15 cellular contexts compared by ENCODE assay signal in genomic region chr2:240441993-240442411, GRCh38. TPM values are rescaled to one million over a fixed set of nuclear protein-coding genes. Genes with fewer than 3 reads are reported as not detected.
DNase-seq lines count a peak whose midpoint lies in the region; ATAC-seq and TF ChIP-seq lines count a peak whose summit lies in the region.
"Had no signal": no experiment of that assay in that cellular context is flagged by ENCODE, and none has a peak within 500 bp of the region (broad histone marks: within the 10 kb centered on the region; RNA-seq: fewer than 3 reads in every experiment).

No MANE protein-coding gene starts in this region.

- no peak overlapping the region for H3K4ac ChIP-seq in neuronal stem cell (ENCODE audit: low read length)

- no peaks in the 10 kb centered on the region for H3K27me3 ChIP-seq in right atrium auricular region
- peaks cover 0 to 4% (median 0%) of the 10 kb centered on the region in 3 experiments for H3K27me3 ChIP-seq in neuronal stem cell (ENCODE audit: control insufficient read depth in 3 of 3, insufficient read depth in 3 of 3, low read depth in 1 of 3, low read length in 3 of 3)

- H3K14ac ChIP-seq in neuronal stem cell (ENCODE audit: low read length) = peak overlapping the region; percentile 38

- H3K4me1 Mint-ChIP-seq in activated CD8-positive, alpha-beta T cell treated with anti-CD3 and anti-CD28 coated beads, Interleukin-2, amount 10 ng/mL, durations not matched to agents 7 days and 5 days (ENCODE audit: low read depth) = peaks cover 3% of the 10 kb centered on the region

- H3K18ac ChIP-seq in neuronal stem cell (ENCODE audit: low read length) = peak overlapping the region; percentile 38

- H3K9ac ChIP-seq in neuronal stem cell (ENCODE audit: low read depth, low read length, poor library complexity) = no peak overlapping the region
- H3K9ac ChIP-seq: KMS-11 had no signal

- H2AK5ac ChIP-seq in neuronal stem cell (ENCODE audit: low read depth, low read length) = peak overlapping the region; percentile 56

- no peaks in the 10 kb centered on the region for H3K9me3 Mint-ChIP-seq in activated CD8-positive, alpha-beta T cell treated with anti-CD3 and anti-CD28 coated beads, Interleukin-2, amount 10 ng/mL, durations not matched to agents 7 days and 5 days (ENCODE audit: insufficient read depth)

- intact Hi-C loops in Right ventricle myocardium superior (cut with DNase I) = no loop called here

- H3K4me2 ChIP-seq in neuronal stem cell (ENCODE audit: insufficient read depth, low read length, poor library complexity, severe bottlenecking) = no peak overlapping the region
- H3K4me2 ChIP-seq: KMS-11, PC-9 had no signal

- DNase-seq in Right ventricle myocardium superior = peak; percentile 38
- no peak for DNase-seq in right atrium auricular region (ENCODE audit: low spot score)
- no peak for DNase-seq in epithelial cell of prostate (ENCODE audit: low read depth, low spot score)
- DNase-seq in neuronal stem cell (ENCODE audit: low spot score) = no peak
- no peak for DNase-seq in NCI-H2107 (lab: John Stamatoyannopoulos, UW)
- no peak for DNase-seq in NCI-H446 (lab: John Stamatoyannopoulos, UW)
- DNase-seq in activated CD8-positive, alpha-beta T cell treated with anti-CD3 and anti-CD28 coated beads, Interleukin-2, amount 10 ng/mL, durations not matched to agents 7 days and 5 days = no peak
- DNase-seq: C1 segment of cervical spinal cord, DMS 273 treated with DMSO at 0.1 percent for 48 hours, EL, NCI-H1092, PC-9 had no signal

- no peak overlapping the region for H2BK15ac ChIP-seq in neuronal stem cell (ENCODE audit: low read length)

- H2AFZ ChIP-seq in neuronal stem cell (ENCODE audit: low read length) = no peak overlapping the region
- H2AFZ ChIP-seq: PC-9 had no signal

- H3K27ac ChIP-seq in right atrium auricular region (no peak overlapping the region), epithelial cell of prostate (peak overlapping the region; percentile 69), neuronal stem cell (replicated peaks; ENCODE audit: low read length) (no peak overlapping the region), skin epidermis (peak overlapping the region in 16 of 21 experiments; percentile 33 to 88 (median 72))
- H3K27ac ChIP-seq: KMS-11, PC-9 had no signal

- no peaks in the 10 kb centered on the region for H3K36me3 Mint-ChIP-seq in activated CD8-positive, alpha-beta T cell treated with anti-CD3 and anti-CD28 coated beads, Interleukin-2, amount 10 ng/mL, durations not matched to agents 7 days and 5 days (ENCODE audit: low read depth)

- H3K23ac ChIP-seq in neuronal stem cell (ENCODE audit: low read depth, low read length, poor library complexity) = peak overlapping the region; percentile 85

- peaks cover 0 to 20% of the 10 kb centered on the region in 2 donors for H3K4me1 ChIP-seq in right atrium auricular region
- H3K4me1 ChIP-seq in neuronal stem cell (ENCODE audit: control insufficient read depth in 2 of 2, insufficient read depth in 1 of 2, low read depth in 1 of 2, low read length in 2 of 2) = peaks cover 9 to 14% of the 10 kb centered on the region in 2 donors

- WGBS in neuronal stem cell (ENCODE audit: extremely low coverage in 2 of 2, insufficient read length in 2 of 2, insufficient replicate concordance in 1 of 2), 2 donors = no CpG with 5 or more reads among the region's 17 CpGs

- no peak for ATAC-seq in Right ventricle myocardium superior (ENCODE audit: poor library complexity)
- ATAC-seq in activated CD8-positive, alpha-beta T cell treated with anti-CD3 and anti-CD28 coated beads, Interleukin-2, amount 10 ng/mL, durations not matched to agents 7 days and 5 days = no peak
- ATAC-seq: HepG2 had no signal

- no peak overlapping the region for H4K91ac ChIP-seq in neuronal stem cell (ENCODE audit: low read depth, low read length, poor library complexity)

- H2BK5ac ChIP-seq in neuronal stem cell (ENCODE audit: low read length) = peak overlapping the region; percentile 93

- TF ChIP-seq CTCF in right atrium auricular region (IDR thresholded peaks at IDR 0.05) = no peak

- peaks cover 9% of the 10 kb centered on the region for H3K27me3 Mint-ChIP-seq in activated CD8-positive, alpha-beta T cell treated with anti-CD3 and anti-CD28 coated beads, Interleukin-2, amount 10 ng/mL, durations not matched to agents 7 days and 5 days (ENCODE audit: low read depth)

- no peaks in the 10 kb centered on the region for H3K36me3 ChIP-seq in right atrium auricular region
- peaks cover 26 to 37% of the 10 kb centered on the region in 2 donors for H3K36me3 ChIP-seq in neuronal stem cell (replicated peaks in 1 of 2; ENCODE audit: control insufficient read depth in 2 of 2, insufficient read depth in 2 of 2, low read length in 2 of 2)

- H3K4me3 Mint-ChIP-seq in activated CD8-positive, alpha-beta T cell treated with anti-CD3 and anti-CD28 coated beads, Interleukin-2, amount 10 ng/mL, durations not matched to agents 7 days and 5 days = no peak overlapping the region

- H3K9me3 ChIP-seq in right atrium auricular region (no peaks in the 10 kb centered on the region), neuronal stem cell (replicated peaks in 1 of 2; ENCODE audit: control insufficient read depth in 2 of 2, insufficient read depth in 1 of 2, low read depth in 1 of 2, low read length in 2 of 2) (no peaks in the 10 kb centered on the region)

- H3K79me1 ChIP-seq in neuronal stem cell (ENCODE audit: low read depth, low read length) = peaks cover 63% of the 10 kb centered on the region

- peak overlapping the region; percentile 6 for H2BK12ac ChIP-seq in neuronal stem cell (ENCODE audit: low read length)

- POLR2A ChIA-PET in activated CD8-positive, alpha-beta T cell treated with anti-CD3 and anti-CD28 coated beads, Interleukin-2, amount 10 ng/mL, durations not matched to agents 7 days and 5 days (lab: Charles Lee) = no interaction called here

- H2BK120ac ChIP-seq in neuronal stem cell (ENCODE audit: low read depth, low read length) = no peak overlapping the region

- H3K4me3 ChIP-seq in right atrium auricular region (no peak overlapping the region), neuronal stem cell (ENCODE audit: low read length in 2 of 2) (no peak overlapping the region), skin epidermis (no peak overlapping the region)
- H3K4me3 ChIP-seq: PC-9 had no signal

- CTCF ChIA-PET in activated CD8-positive, alpha-beta T cell treated with anti-CD3 and anti-CD28 coated beads, Interleukin-2, amount 10 ng/mL, durations not matched to agents 7 days and 5 days (lab: Charles Lee) = no interaction called here

- H3K27ac Mint-ChIP-seq in activated CD8-positive, alpha-beta T cell treated with anti-CD3 and anti-CD28 coated beads, Interleukin-2, amount 10 ng/mL, durations not matched to agents 7 days and 5 days = no peak overlapping the region

- H4K8ac ChIP-seq in neuronal stem cell (ENCODE audit: low read depth, low read length) = peak overlapping the region; percentile 3

RNA-seq across cellular contexts. Expression of gene GPC1, which starts 6.5 kb away (rescaled TPM):
- total RNA-seq in Right ventricle myocardium superior (154 TPM), right atrium auricular region (100 to 1,000 TPM in 1 of 2 donors, 10 to 100 TPM in 1; 77.4 to 103 TPM)
- polyA plus RNA-seq in neuronal stem cell (2013, experiment 1 of 2) = 78.0 TPM
- polyA plus RNA-seq in neuronal stem cell (2013, experiment 2 of 2) = 77.4 TPM
- total RNA-seq in activated CD8-positive, alpha-beta T cell treated with anti-CD3 and anti-CD28 coated beads, Interleukin-2, amount 10 ng/mL, durations not matched to agents 7 days and 5 days = 1 to 10 TPM; 4.4 to 5.7 TPM

Comparison
In these comparisons a context has a peak if more than half of its experiments do, and no peak if none do; other contexts are left out.
1. H3K27ac ChIP-seq: peak in epithelial cell of prostate (single experiment) and skin epidermis (16 of 21); none in right atrium auricular region (0 of 2) and neuronal stem cell (single experiment).
2. RNA of gene GPC1, which starts 6.5 kb away (total RNA-seq): 154 TPM in Right ventricle myocardium superior (single experiment) and 77.4 to 103 TPM in right atrium auricular region; 4.4 to 5.7 TPM in activated CD8-positive, alpha-beta T cell treated with anti-CD3 and anti-CD28 coated beads, Interleukin-2, amount 10 ng/mL, durations not matched to agents 7 days and 5 days; every median in the first group is over 10 times any median in the second.